Comparison of ENCODE assay signal across 18 cellular contexts in genomic region chr20:61370841-61371303, GRCh38.
DNase-seq lines count a peak whose midpoint lies in the region; ATAC-seq and TF ChIP-seq lines count a peak whose summit lies in the region.
"Had no signal": no experiment of that assay in that cellular context is flagged by ENCODE, and none has a peak within 500 bp of the region (broad histone marks: within the 10 kb centered on the region; RNA-seq: fewer than 3 reads in every experiment).

No MANE protein-coding gene starts in this region.

- intact Hi-C loops in dorsolateral prefrontal cortex (cut with DNase I), result loop anchor here in 1 of 2 donors (5.0 kb wide), 2 partner anchors 41 to 99 kb away; no protein-coding TSS in a partner anchor

- H3K4me1 ChIP-seq in suprapubic skin, result no peaks in the 10 kb centered on the region

- H3K27ac ChIP-seq in dorsolateral prefrontal cortex, result peak overlapping the region in 34 of 59 donors; percentile 4 to 79 (median 52)
- no peak overlapping the region for H3K27ac ChIP-seq in suprapubic skin
- H3K27ac ChIP-seq: KMS-11, ovary, skin epidermis had no signal

- TF ChIP-seq POLR2A in suprapubic skin (IDR thresholded peaks at IDR 0.05), result no peak

- H3K36me3 Mint-ChIP-seq in stimulated activated effector memory CD8-positive, alpha-beta T cell treated with anti-CD3 and anti-CD28 coated beads, Interleukin-12 subunit alpha, Interleukin-12 subunit beta, amount 100 ng/mL, for 72 hours, result no peaks in the 10 kb centered on the region

- H3K4me3 ChIP-seq in dorsolateral prefrontal cortex (peak overlapping the region in 28 of 59 donors; percentile 4 to 56 (median 36)), suprapubic skin (no peak overlapping the region)
- H3K4me3 ChIP-seq: ovary, skin epidermis had no signal

- DNase-seq in NCI-H524 (lab: John Stamatoyannopoulos, UW), result peak; percentile 10 to 37
- no peak for DNase-seq in NCI-H524 treated with DMSO at 0.1 percent for 48 hours (lab: John Stamatoyannopoulos, UW)
- peak in 5 of 10 donors; percentile 29 to 70 (median 31) for DNase-seq in dorsolateral prefrontal cortex
- DNase-seq in midbrain (lab: John Stamatoyannopoulos, UW), result peak; percentile 52
- no peak for DNase-seq in stimulated activated effector memory CD8-positive, alpha-beta T cell treated with anti-CD3 and anti-CD28 coated beads, Interleukin-12 subunit alpha, Interleukin-12 subunit beta, amount 100 ng/mL, for 72 hours (ENCODE audit: low spot score in 2 of 2)
- DNase-seq in activated CD4-positive, alpha-beta T cell treated with anti-CD3 and anti-CD28 coated beads for 1 hour, result no peak
- no peak for DNase-seq in suprapubic skin (ENCODE audit: low spot score in 2 of 2)
- DNase-seq in NCI-H2227 treated with DMSO at 0.1 percent for 48 hours (lab: John Stamatoyannopoulos, UW), result no peak
- DNase-seq: 8988T; cerebellar nuclear complex; NCI-H1048; NCI-H69; ovary; stimulated activated CD4-positive, alpha-beta T cell treated with anti-CD3 and anti-CD28 coated beads, Interleukin-4, amount 100 ng/mL, for 24 hours had no signal

- H3K9me3 Mint-ChIP-seq in stimulated activated effector memory CD8-positive, alpha-beta T cell treated with anti-CD3 and anti-CD28 coated beads, Interleukin-12 subunit alpha, Interleukin-12 subunit beta, amount 100 ng/mL, for 72 hours, result peaks cover 2% of the 10 kb centered on the region

- TF ChIP-seq CTCF in dorsolateral prefrontal cortex (IDR thresholded peaks at IDR 0.05 in 54 of 56, conservative IDR thresholded peaks at IDR 0.05 in 2 of 56; ENCODE audit: low read depth in 1 of 56, partially characterized antibody in 56 of 56) (peak in 1 of 56 donors; percentile 26), suprapubic skin (IDR thresholded peaks at IDR 0.05) (no peak)

- 65% methylated on average over 18 of the region's 20 CpGs for WGBS in suprapubic skin

- ATAC-seq in stimulated activated effector memory CD8-positive, alpha-beta T cell treated with anti-CD3 and anti-CD28 coated beads, Interleukin-12 subunit alpha, Interleukin-12 subunit beta, amount 100 ng/mL, for 72 hours, result peak; percentile 16
- ATAC-seq: activated T-helper 17 cell treated with anti-CD3 and anti-CD28 coated beads, Interleukin-2, amount 50 U/mL, for 72 hours; left lobe of liver had no signal

- no peaks in the 10 kb centered on the region for H3K27me3 ChIP-seq in dorsolateral prefrontal cortex
- peaks cover 12% of the 10 kb centered on the region for H3K27me3 ChIP-seq in suprapubic skin
- H3K27me3 ChIP-seq: ovary had no signal

- no peak overlapping the region for H3K27ac Mint-ChIP-seq in stimulated activated effector memory CD8-positive, alpha-beta T cell treated with anti-CD3 and anti-CD28 coated beads, Interleukin-12 subunit alpha, Interleukin-12 subunit beta, amount 100 ng/mL, for 72 hours
- H3K27ac Mint-ChIP-seq: activated T-helper 17 cell treated with anti-CD3 and anti-CD28 coated beads, Interleukin-2, amount 50 U/mL, for 72 hours had no signal

- H3K4me3 Mint-ChIP-seq in stimulated activated effector memory CD8-positive, alpha-beta T cell treated with anti-CD3 and anti-CD28 coated beads, Interleukin-12 subunit alpha, Interleukin-12 subunit beta, amount 100 ng/mL, for 72 hours, result no peak overlapping the region
- H3K4me3 Mint-ChIP-seq: activated T-helper 17 cell treated with anti-CD3 and anti-CD28 coated beads, Interleukin-2, amount 50 U/mL, for 72 hours had no signal

- no peaks in the 10 kb centered on the region for H3K9me3 ChIP-seq in suprapubic skin
- H3K9me3 ChIP-seq: ovary had no signal

- H3K4me1 Mint-ChIP-seq in stimulated activated effector memory CD8-positive, alpha-beta T cell treated with anti-CD3 and anti-CD28 coated beads, Interleukin-12 subunit alpha, Interleukin-12 subunit beta, amount 100 ng/mL, for 72 hours, result no peaks in the 10 kb centered on the region
- H3K4me1 Mint-ChIP-seq: activated T-helper 17 cell treated with anti-CD3 and anti-CD28 coated beads, Interleukin-2, amount 50 U/mL, for 72 hours had no signal

- H3K36me3 ChIP-seq in suprapubic skin, result no peaks in the 10 kb centered on the region
- H3K36me3 ChIP-seq: ovary had no signal

- no peak for TF ChIP-seq EP300 in suprapubic skin (IDR thresholded peaks at IDR 0.05)

Comparison
In these comparisons a context has a peak if more than half of its experiments do, and no peak if none do; other contexts are left out.
1. DNase-seq: peak in NCI-H524 (2 of 2) and midbrain (single experiment); none in NCI-H524 treated with DMSO at 0.1 percent for 48 hours (single experiment), stimulated activated effector memory CD8-positive, alpha-beta T cell treated with anti-CD3 and anti-CD28 coated beads, Interleukin-12 subunit alpha, Interleukin-12 subunit beta, amount 100 ng/mL, for 72 hours (0 of 2), activated CD4-positive, alpha-beta T cell treated with anti-CD3 and anti-CD28 coated beads for 1 hour (single experiment), suprapubic skin (0 of 2) and NCI-H2227 treated with DMSO at 0.1 percent for 48 hours (single experiment).